Comparison of ENCODE assay signal across 9 cellular contexts in the genomic region with DNA sequence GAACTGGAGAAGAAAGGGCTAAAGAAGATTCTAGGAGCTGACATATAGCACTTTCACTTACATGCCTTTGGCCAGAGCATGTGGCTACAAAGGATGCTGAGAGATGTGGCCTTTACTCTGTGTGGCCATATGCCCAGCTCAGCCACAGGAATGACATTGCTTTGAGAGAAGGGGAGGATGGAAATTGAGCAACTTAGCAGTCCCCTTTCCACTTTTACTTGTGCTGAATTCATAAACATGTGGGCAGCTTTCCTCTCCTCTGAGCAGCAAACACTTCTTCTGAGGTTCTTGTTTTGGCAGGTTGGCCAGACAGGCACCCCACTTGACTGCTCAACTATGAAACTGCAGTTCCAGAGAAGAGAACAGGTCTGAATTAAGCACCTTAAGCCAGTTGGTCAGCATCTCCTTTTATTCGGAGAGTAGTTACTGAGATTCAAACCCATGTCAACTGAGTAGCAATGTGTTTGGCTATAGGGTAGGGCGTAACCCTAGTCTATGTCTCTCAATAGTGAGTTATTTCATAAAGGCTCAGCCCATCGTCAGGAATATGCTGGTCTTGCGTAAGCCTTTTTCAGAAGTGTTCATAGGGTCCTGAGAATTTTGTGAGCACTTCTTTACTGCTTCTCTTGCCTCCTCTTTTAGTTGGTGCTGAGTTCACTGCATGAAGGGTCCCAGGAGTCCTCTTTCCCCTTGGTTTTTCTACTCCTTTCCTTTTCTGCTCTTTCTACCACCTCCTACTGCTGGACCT.
DNase-seq lines count a peak whose midpoint lies in the region; ATAC-seq lines count a peak whose summit lies in the region.
"Had no signal": no experiment of that assay in that cellular context is flagged by ENCODE, and none has a peak within 500 bp of the region (broad histone marks: within the 10 kb centered on the region; RNA-seq: fewer than 3 reads in every experiment).

No MANE protein-coding gene starts in this region.

- peak; percentile 52 for ATAC-seq in GM21528 (IDR thresholded peaks at IDR 0.05; ENCODE audit: low FRiP score, unreplicated experiment)
- peak; percentile 45 for ATAC-seq in HG03565 (IDR thresholded peaks at IDR 0.05; ENCODE audit: unreplicated experiment)

- DNase-seq in GM04503 (ENCODE audit: low read depth), result peak; percentile 92
- peak; percentile 30 for DNase-seq in germinal center (ENCODE audit: low spot score)
- no peak for DNase-seq in HuH-7.5 (ENCODE audit: low spot score)
- DNase-seq in stimulated activated CD4-positive, alpha-beta T cell treated with anti-CD3 and anti-CD28 coated beads, Interleukin-2, amount 100 ng/mL, for 48 hours, result no peak
- DNase-seq in stimulated activated CD4-positive, alpha-beta T cell treated with anti-CD3 and anti-CD28 coated beads, Interleukin-4, amount 100 ng/mL, for 1 hour, result no peak
- no peak for DNase-seq in NCI-H446 treated with DMSO at 0.1 percent for 48 hours (lab: John Stamatoyannopoulos, UW)
- DNase-seq: GDM1 had no signal

Comparison
In these comparisons a context has a peak if more than half of its experiments do, and no peak if none do; other contexts are left out.
1. DNase-seq: peak in GM04503 (single experiment) and germinal center (single experiment); none in HuH-7.5 (single experiment), stimulated activated CD4-positive, alpha-beta T cell treated with anti-CD3 and anti-CD28 coated beads, Interleukin-2, amount 100 ng/mL, for 48 hours (0 of 2), stimulated activated CD4-positive, alpha-beta T cell treated with anti-CD3 and anti-CD28 coated beads, Interleukin-4, amount 100 ng/mL, for 1 hour (single experiment) and NCI-H446 treated with DMSO at 0.1 percent for 48 hours (single experiment).